Comparison of ENCODE assay signal across 14 cellular contexts in the genomic region with DNA sequence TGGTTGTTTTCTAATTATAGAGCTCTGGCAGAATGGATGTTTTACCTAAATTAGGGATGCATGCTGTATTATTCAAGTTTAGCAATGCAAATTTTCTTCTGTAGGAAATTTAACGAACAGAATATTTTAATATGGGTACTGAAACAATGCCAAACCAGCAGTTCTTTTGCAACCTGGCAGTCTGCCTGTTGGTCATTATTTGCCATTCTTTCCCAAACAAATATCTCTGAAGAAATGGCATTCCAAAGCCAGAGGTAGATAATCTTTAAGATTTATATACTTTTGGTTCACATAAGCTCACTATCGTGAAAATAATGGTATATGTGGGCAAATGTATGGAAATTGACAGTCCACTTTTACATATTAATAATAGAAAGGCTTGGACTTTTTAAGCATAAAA. TPM values are rescaled to one million over a fixed set of nuclear protein-coding genes. Genes with fewer than 3 reads are reported as not detected.
DNase-seq lines count a peak whose midpoint lies in the region; TF ChIP-seq lines count a peak whose summit lies in the region.
"Had no signal": no experiment of that assay in that cellular context is flagged by ENCODE, and none has a peak within 500 bp of the region (broad histone marks: within the 10 kb centered on the region; RNA-seq: fewer than 3 reads in every experiment).

No MANE protein-coding gene starts in this region.

- H3K27ac ChIP-seq in breast epithelium = no peak overlapping the region
- H3K27ac ChIP-seq in substantia nigra (ENCODE audit: low read depth, low read length, poor library complexity, severe bottlenecking) = no peak overlapping the region
- H3K27ac ChIP-seq: Peyer's patch had no signal

- H3K27me3 Mint-ChIP-seq in MCF 10A (ENCODE audit: insufficient read depth, unreplicated experiment) = no peaks in the 10 kb centered on the region
- no peaks in the 10 kb centered on the region for H3K27me3 Mint-ChIP-seq in brain

- H3K4me3 Mint-ChIP-seq in MCF 10A (ENCODE audit: unreplicated experiment) (no peak overlapping the region), brain (peak overlapping the region in 1 of 5 experiments; percentile 46)
- H3K4me3 Mint-ChIP-seq: CD14-positive monocyte had no signal

- H3K4me3 ChIP-seq in breast epithelium (no peak overlapping the region), skeletal muscle satellite cell (ENCODE audit: low read length) (no peak overlapping the region)
- H3K4me3 ChIP-seq: Peyer's patch had no signal

- no peaks in the 10 kb centered on the region for H3K4me1 ChIP-seq in breast epithelium
- peaks cover 40% of the 10 kb centered on the region for H3K4me1 ChIP-seq in skeletal muscle satellite cell (ENCODE audit: control insufficient read depth, insufficient read depth, low read length)

- intact Hi-C loops in MCF 10A (cut with micrococcal nuclease) (no loop called here), breast epithelium (cut with DNase I; ENCODE audit: low total_unique reads) (no loop called here)

- DNase-seq in MCF 10A (ENCODE audit: unreplicated experiment) (peak; percentile 62), breast epithelium (ENCODE audit: low spot score in 2 of 2) (no peak), NCI-H526 treated with DMSO at 0.1 percent for 48 hours (lab: John Stamatoyannopoulos, UW) (peak; percentile 84), DMS79 (lab: John Stamatoyannopoulos, UW) (no peak), substantia nigra (lab: John Stamatoyannopoulos, UW) (no peak)
- DNase-seq in activated naive CD4-positive, alpha-beta T cell treated with Interleukin-2 at 50 U/mL for 16 hours = no peak
- DNase-seq: DMS53, NCI-H187, NCI-H345, NCI-H774, Peyer's patch had no signal

- H3K27me3 ChIP-seq in breast epithelium (no peaks in the 10 kb centered on the region), skeletal muscle satellite cell (ENCODE audit: control insufficient read depth, insufficient read depth, low read length) (peaks cover 16% of the 10 kb centered on the region)
- H3K27me3 ChIP-seq: Peyer's patch had no signal

- H3K36me3 ChIP-seq in breast epithelium (no peaks in the 10 kb centered on the region), skeletal muscle satellite cell (ENCODE audit: insufficient read depth, low read length) (no peaks in the 10 kb centered on the region)
- H3K36me3 ChIP-seq: Peyer's patch had no signal

- H3K4me2 ChIP-seq in skeletal muscle satellite cell (ENCODE audit: low read length) = peak overlapping the region; percentile 43

- TF ChIP-seq POLR2A in breast epithelium (IDR thresholded peaks at IDR 0.05) = no peak

- no peak overlapping the region for H3K27ac Mint-ChIP-seq in MCF 10A (ENCODE audit: low read depth, unreplicated experiment)
- H3K27ac Mint-ChIP-seq in brain = peak overlapping the region in 4 of 5 experiments; percentile 16 to 89 (median 58)

- H3K36me3 Mint-ChIP-seq in MCF 10A (ENCODE audit: insufficient read depth, unreplicated experiment) = no peaks in the 10 kb centered on the region
- peaks cover 6% of the 10 kb centered on the region for H3K36me3 Mint-ChIP-seq in brain
- H3K36me3 Mint-ChIP-seq: CD14-positive monocyte had no signal

- CTCF ChIA-PET in MCF 10A (lab: Yijun Ruan, JAX) = no interaction called here

- POLR2A ChIA-PET in MCF 10A (lab: Yijun Ruan, JAX) = interaction anchor here (0.7 to 1.9 kb wide), 6 partner anchors 19 to 79 kb away, joined by 3 to 11 read pairs (median 3); a partner anchor contains a TSS

- H3K9me3 ChIP-seq in breast epithelium (no peaks in the 10 kb centered on the region), skeletal muscle satellite cell (replicated peaks; ENCODE audit: low read length) (no peaks in the 10 kb centered on the region)
- H3K9me3 ChIP-seq: Peyer's patch had no signal

- TF ChIP-seq CTCF in MCF 10A (IDR thresholded peaks at IDR 0.05; ENCODE audit: unreplicated experiment) (no peak), breast epithelium (IDR thresholded peaks at IDR 0.05) (no peak), brain (conservative IDR thresholded peaks at IDR 0.05) (no peak)

- H3K4me1 Mint-ChIP-seq in MCF 10A (ENCODE audit: insufficient read depth, unreplicated experiment) (peaks cover 29% of the 10 kb centered on the region), brain (peaks cover 46% of the 10 kb centered on the region)

- H3K9me3 Mint-ChIP-seq in MCF 10A (ENCODE audit: unreplicated experiment) (no peaks in the 10 kb centered on the region), brain (peaks cover 4 to 16% (median 8%) of the 10 kb centered on the region in 5 experiments)

- BruUV-seq in MCF 10A (replicated peaks; lab: Mats Ljungman, UMichigan) = no TSS peak

- no peak overlapping the region for H3K9ac ChIP-seq in skeletal muscle satellite cell (ENCODE audit: low read depth, low read length)

RNA-seq across cellular contexts. Expression of a gene that starts 19.2 kb away (rescaled TPM):
- 32.7 and 34.1 TPM in 2 replicates for total RNA-seq in MCF 10A (2022)
- total RNA-seq in breast epithelium = 10 to 100 TPM; 26.2 to 67.0 (median 43.9) TPM
- polyA plus RNA-seq in brain (ENCODE audit: insufficient read depth, low read depth, low replicate concordance) = 3.4 TPM
- total RNA-seq in skeletal muscle satellite cell (2012; rRNA removed) = 14.4 and 17.7 TPM in 2 replicates

RNA-seq across cellular contexts. Expression of a gene that starts 35.4 kb away (rescaled TPM):
- total RNA-seq in MCF 10A (2022) (64.8 and 65.2 TPM in 2 replicates), breast epithelium (100 to 1,000 TPM in 2 of 3 donors, 10 to 100 TPM in 1; 96.4 to 177 (median 117) TPM)
- polyA plus RNA-seq in brain (ENCODE audit: insufficient read depth, low read depth, low replicate concordance) = 42.7 TPM
- total RNA-seq in skeletal muscle satellite cell (2012; rRNA removed) = 31.7 and 51.8 TPM in 2 replicates

Comparison
In these comparisons a context has a peak if more than half of its experiments do, and no peak if none do; other contexts are left out.
1. DNase-seq: peak in MCF 10A (single experiment) and NCI-H526 treated with DMSO at 0.1 percent for 48 hours (single experiment); none in breast epithelium (0 of 2), activated naive CD4-positive, alpha-beta T cell treated with Interleukin-2 at 50 U/mL for 16 hours (single experiment), DMS79 (single experiment) and substantia nigra (0 of 49).